1 cellular context compared by ENCODE assay signal in the genomic region with DNA sequence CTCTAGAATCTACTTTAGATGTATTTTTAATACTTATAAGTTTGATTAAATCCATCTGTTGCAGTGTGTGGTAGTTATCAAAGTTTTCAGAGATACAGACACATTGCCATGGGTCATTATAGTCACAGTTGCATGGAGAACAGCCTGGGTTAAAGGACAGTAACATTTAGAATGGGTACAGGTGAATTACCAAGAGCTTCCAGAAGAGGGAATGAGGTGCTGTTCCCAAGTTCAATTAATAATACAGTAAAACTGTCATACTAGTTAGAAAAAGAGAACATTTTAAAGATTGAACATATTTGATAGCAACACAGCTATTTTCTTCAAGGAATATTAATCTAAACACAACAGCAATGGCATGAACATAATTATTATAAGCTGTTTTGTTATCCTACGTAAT.
TF ChIP-seq lines count a peak whose summit lies in the region.

No MANE protein-coding gene starts in this region.

TF ChIP-seq in GM23338, 12 proteins besides CTCF, POLR2A, EP300 and RAD21 (continued from another document):
- TF ChIP-seq, protein P1, sequence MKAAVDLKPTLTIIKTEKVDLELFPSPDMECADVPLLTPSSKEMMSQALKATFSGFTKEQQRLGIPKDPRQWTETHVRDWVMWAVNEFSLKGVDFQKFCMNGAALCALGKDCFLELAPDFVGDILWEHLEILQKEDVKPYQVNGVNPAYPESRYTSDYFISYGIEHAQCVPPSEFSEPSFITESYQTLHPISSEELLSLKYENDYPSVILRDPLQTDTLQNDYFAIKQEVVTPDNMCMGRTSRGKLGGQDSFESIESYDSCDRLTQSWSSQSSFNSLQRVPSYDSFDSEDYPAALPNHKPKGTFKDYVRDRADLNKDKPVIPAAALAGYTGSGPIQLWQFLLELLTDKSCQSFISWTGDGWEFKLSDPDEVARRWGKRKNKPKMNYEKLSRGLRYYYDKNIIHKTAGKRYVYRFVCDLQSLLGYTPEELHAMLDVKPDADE (IDR thresholded peaks at IDR 0.05), result no peak
- TF ChIP-seq STAT1 (IDR thresholded peaks at IDR 0.05; ENCODE audit: unreplicated experiment), result no peak
- no peak for TF ChIP-seq POLR2AphosphoS5 (IDR thresholded peaks at IDR 0.05; ENCODE audit: low read depth)
- no peak for TF ChIP-seq ZNF331 (CRISPR knock-in tag; IDR thresholded peaks at IDR 0.05; ENCODE audit: low read depth)
- no peak for TF ChIP-seq ZNF114 (CRISPR knock-in tag; IDR thresholded peaks at IDR 0.05)
- no peak for TF ChIP-seq EZH2 (IDR thresholded peaks at IDR 0.05; ENCODE audit: low read depth, unreplicated experiment)
- TF ChIP-seq, protein P2, sequence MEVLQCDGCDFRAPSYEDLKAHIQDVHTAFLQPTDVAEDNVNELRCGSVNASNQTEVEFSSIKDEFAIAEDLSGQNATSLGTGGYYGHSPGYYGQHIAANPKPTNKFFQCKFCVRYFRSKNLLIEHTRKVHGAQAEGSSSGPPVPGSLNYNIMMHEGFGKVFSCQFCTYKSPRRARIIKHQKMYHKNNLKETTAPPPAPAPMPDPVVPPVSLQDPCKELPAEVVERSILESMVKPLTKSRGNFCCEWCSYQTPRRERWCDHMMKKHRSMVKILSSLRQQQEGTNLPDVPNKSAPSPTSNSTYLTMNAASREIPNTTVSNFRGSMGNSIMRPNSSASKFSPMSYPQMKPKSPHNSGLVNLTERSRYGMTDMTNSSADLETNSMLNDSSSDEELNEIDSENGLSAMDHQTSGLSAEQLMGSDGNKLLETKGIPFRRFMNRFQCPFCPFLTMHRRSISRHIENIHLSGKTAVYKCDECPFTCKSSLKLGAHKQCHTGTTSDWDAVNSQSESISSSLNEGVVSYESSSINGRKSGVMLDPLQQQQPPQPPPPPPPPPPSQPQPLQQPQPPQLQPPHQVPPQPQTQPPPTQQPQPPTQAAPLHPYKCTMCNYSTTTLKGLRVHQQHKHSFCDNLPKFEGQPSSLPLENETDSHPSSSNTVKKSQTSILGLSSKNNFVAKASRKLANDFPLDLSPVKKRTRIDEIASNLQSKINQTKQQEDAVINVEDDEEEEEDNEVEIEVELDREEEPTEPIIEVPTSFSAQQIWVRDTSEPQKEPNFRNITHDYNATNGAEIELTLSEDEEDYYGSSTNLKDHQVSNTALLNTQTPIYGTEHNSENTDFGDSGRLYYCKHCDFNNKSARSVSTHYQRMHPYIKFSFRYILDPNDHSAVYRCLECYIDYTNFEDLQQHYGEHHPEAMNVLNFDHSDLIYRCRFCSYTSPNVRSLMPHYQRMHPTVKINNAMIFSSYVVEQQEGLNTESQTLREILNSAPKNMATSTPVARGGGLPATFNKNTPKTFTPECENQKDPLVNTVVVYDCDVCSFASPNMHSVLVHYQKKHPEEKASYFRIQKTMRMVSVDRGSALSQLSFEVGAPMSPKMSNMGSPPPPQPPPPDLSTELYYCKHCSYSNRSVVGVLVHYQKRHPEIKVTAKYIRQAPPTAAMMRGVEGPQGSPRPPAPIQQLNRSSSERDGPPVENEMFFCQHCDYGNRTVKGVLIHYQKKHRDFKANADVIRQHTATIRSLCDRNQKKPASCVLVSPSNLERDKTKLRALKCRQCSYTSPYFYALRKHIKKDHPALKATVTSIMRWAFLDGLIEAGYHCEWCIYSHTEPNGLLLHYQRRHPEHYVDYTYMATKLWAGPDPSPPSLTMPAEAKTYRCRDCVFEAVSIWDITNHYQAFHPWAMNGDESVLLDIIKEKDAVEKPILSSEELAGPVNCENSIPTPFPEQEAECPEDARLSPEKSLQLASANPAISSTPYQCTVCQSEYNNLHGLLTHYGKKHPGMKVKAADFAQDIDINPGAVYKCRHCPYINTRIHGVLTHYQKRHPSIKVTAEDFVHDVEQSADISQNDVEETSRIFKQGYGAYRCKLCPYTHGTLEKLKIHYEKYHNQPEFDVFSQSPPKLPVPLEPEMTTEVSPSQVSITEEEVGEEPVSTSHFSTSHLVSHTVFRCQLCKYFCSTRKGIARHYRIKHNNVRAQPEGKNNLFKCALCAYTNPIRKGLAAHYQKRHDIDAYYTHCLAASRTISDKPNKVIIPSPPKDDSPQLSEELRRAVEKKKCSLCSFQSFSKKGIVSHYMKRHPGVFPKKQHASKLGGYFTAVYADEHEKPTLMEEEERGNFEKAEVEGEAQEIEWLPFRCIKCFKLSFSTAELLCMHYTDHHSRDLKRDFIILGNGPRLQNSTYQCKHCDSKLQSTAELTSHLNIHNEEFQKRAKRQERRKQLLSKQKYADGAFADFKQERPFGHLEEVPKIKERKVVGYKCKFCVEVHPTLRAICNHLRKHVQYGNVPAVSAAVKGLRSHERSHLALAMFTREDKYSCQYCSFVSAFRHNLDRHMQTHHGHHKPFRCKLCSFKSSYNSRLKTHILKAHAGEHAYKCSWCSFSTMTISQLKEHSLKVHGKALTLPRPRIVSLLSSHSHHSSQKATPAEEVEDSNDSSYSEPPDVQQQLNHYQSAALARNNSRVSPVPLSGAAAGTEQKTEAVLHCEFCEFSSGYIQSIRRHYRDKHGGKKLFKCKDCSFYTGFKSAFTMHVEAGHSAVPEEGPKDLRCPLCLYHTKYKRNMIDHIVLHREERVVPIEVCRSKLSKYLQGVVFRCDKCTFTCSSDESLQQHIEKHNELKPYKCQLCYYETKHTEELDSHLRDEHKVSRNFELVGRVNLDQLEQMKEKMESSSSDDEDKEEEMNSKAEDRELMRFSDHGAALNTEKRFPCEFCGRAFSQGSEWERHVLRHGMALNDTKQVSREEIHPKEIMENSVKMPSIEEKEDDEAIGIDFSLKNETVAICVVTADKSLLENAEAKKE (CRISPR knock-in tag; IDR thresholded peaks at IDR 0.05), result no peak
- TF ChIP-seq CREB1 (CRISPR knock-in tag; IDR thresholded peaks at IDR 0.05; ENCODE audit: low read depth), result no peak
